ENCODE assay signal across 1 cellular context in the genomic region with DNA sequence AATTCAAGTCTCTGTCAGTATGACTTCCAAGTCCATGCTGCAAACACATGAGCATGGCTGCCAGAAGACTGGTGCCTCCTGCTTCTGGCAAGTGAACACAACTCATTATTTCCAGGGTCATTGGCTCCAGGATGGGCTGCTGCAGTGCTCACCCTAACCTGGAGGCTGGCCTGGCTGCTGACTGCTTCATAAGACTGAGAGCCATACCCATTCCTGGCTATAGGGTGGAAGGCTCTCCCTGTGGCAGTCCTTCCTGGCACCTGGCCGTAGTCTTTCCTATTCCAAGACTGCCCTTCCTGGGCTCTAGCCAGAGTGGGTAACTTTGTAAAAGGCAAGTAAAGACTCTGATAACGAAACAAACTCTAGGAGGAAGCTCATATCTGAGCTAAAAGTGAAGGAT.
TF ChIP-seq lines count a peak whose summit lies in the region.

No MANE protein-coding gene starts in this region.

TF ChIP-seq in IMR-90, 13 proteins besides CTCF, POLR2A, EP300 and RAD21:
- TF ChIP-seq MAFK (IDR thresholded peaks at IDR 0.05; ENCODE audit: low read depth, low read length) = no peak
